In genomic region chr3:112074006-112074405, GRCh38 we compare ENCODE assay signal across 16 cellular contexts. TPM values are rescaled to one million over a fixed set of nuclear protein-coding genes. Genes with fewer than 3 reads are reported as not detected.
A peak's percentile ranks its signal among the peaks of the same experiment; 100 is the strongest.
DNase-seq lines count a peak whose midpoint lies in the region; TF ChIP-seq lines count a peak whose summit lies in the region.
"Had no signal": no experiment of that assay in that cellular context is flagged by ENCODE, and none has a peak within 500 bp of the region (broad histone marks: within the 10 kb centered on the region; RNA-seq: fewer than 3 reads in every experiment).

No MANE protein-coding gene starts in this region.

- no peak for TF ChIP-seq CTCF in AG10803 (conservative IDR thresholded peaks at IDR 0.05; ENCODE audit: low read length)
- no peak for TF ChIP-seq CTCF in HFFc6 (IDR thresholded peaks at IDR 0.05)
- no peak for TF ChIP-seq CTCF in brain microvascular endothelial cell (IDR thresholded peaks at IDR 0.05; ENCODE audit: low read depth, low read length, missing control alignments)
- TF ChIP-seq CTCF in mesothelial cell of epicardium (IDR thresholded peaks at IDR 0.05; ENCODE audit: unreplicated experiment) = no peak
- no peak for TF ChIP-seq CTCF in WERI-Rb-1 (IDR thresholded peaks at IDR 0.05; ENCODE audit: low read depth, low read length)

- DNase-seq in AG10803 (ENCODE audit: low read depth) (peak; percentile 27), HFFc6 (peak; percentile 60), brain microvascular endothelial cell (peak; percentile 2), mesothelial cell of epicardium (ENCODE audit: low spot score in 2 of 2, unreplicated experiment in 2 of 2) (no peak), NCI-H128 (lab: John Stamatoyannopoulos, UW; ENCODE audit: unreplicated experiment) (no peak), MV-4-11 (lab: John Stamatoyannopoulos, UW) (no peak), DMS114 treated with DMSO at 0.1 percent for 48 hours (lab: John Stamatoyannopoulos, UW; ENCODE audit: unreplicated experiment) (no peak), WERI-Rb-1 (no peak)
- DNase-seq: activated T-cell treated with anti-CD3 and anti-CD28 coated beads, Interleukin-2, amount 50 U/mL, for 72 hours; hypothalamus had no signal

- H3K4me3 ChIP-seq in AG10803 (ENCODE audit: low read length) (no peak overlapping the region), brain microvascular endothelial cell (ENCODE audit: low read depth, low read length) (no peak overlapping the region), WERI-Rb-1 (ENCODE audit: low read depth, low read length) (no peak overlapping the region)
- H3K4me3 ChIP-seq: GM23338 had no signal

- no peaks in the 10 kb centered on the region for H3K9me3 ChIP-seq in WERI-Rb-1 (ENCODE audit: severe bottlenecking)

- H3K27me3 ChIP-seq in brain microvascular endothelial cell (replicated peaks) (no peaks in the 10 kb centered on the region), WERI-Rb-1 (ENCODE audit: insufficient read depth, low read depth, severe bottlenecking) (no peaks in the 10 kb centered on the region)

- peaks cover 31% of the 10 kb centered on the region for H3K4me1 Mint-ChIP-seq in HFFc6 (ENCODE audit: low read depth)
- H3K4me1 Mint-ChIP-seq in mesothelial cell of epicardium = peaks cover 21% of the 10 kb centered on the region

- no peaks in the 10 kb centered on the region for H3K9me3 Mint-ChIP-seq in HFFc6
- H3K9me3 Mint-ChIP-seq in mesothelial cell of epicardium = peaks cover 3% of the 10 kb centered on the region

- H3K36me3 ChIP-seq in brain microvascular endothelial cell (replicated peaks) (no peaks in the 10 kb centered on the region), WERI-Rb-1 (no peaks in the 10 kb centered on the region)

- H3K27ac ChIP-seq in brain microvascular endothelial cell = peak overlapping the region; percentile 94
- H3K27ac ChIP-seq in WERI-Rb-1 = no peak overlapping the region

- in situ Hi-C loops in brain microvascular endothelial cell (cut with HindIII; ENCODE audit: low pct_ligation_motif_present, low sequenced_read_pairs) = no loop called here

- H3K4me3 Mint-ChIP-seq in HFFc6 (peak overlapping the region; percentile 85), mesothelial cell of epicardium (no peak overlapping the region)
- H3K4me3 Mint-ChIP-seq: GM23338 had no signal

- no peaks in the 10 kb centered on the region; the same call in 1 of the 2 replicates for H3K27me3 Mint-ChIP-seq in HFFc6 (ENCODE audit: insufficient read depth)
- no peaks in the 10 kb centered on the region for H3K27me3 Mint-ChIP-seq in mesothelial cell of epicardium (ENCODE audit: low read depth)

- peaks cover 8% of the 10 kb centered on the region; the same call in 1 of the 2 replicates for H3K36me3 Mint-ChIP-seq in HFFc6 (ENCODE audit: low read depth)
- peaks cover 4% of the 10 kb centered on the region for H3K36me3 Mint-ChIP-seq in mesothelial cell of epicardium

- H3K27ac Mint-ChIP-seq in HFFc6 = peak overlapping the region; percentile 98
- peak overlapping the region; percentile 97 for H3K27ac Mint-ChIP-seq in mesothelial cell of epicardium
- H3K27ac Mint-ChIP-seq: activated T-cell treated with anti-CD3 and anti-CD28 coated beads, Interleukin-2, amount 50 U/mL, for 72 hours; GM23338 had no signal

RNA-seq across cellular contexts. Expression of gene C3orf52, which starts 12.2 kb away (rescaled TPM):
- total RNA-seq in HFFc6 (2021; fragmentation: NEBNext Ultra II Directional; extraction: Animal tissue kit (Norgen Biotek cat#: 25700)) = 10 to 100 TPM in 5 of 6 experiments, 1 to 10 TPM in 1; 9.7 to 11.6 (median 10.7) TPM
- 4.2 to 4.7 TPM (median 4.5 TPM) in 3 replicates for total RNA-seq in mesothelial cell of epicardium

RNA-seq across cellular contexts. Expression of gene TMPRSS7, which starts 39.5 kb away (rescaled TPM):
- under 1 TPM in 1 of 6 experiments, not detected in 5; 0.10 TPM for total RNA-seq in HFFc6 (2021; fragmentation: NEBNext Ultra II Directional; extraction: Animal tissue kit (Norgen Biotek cat#: 25700))
- not detected in 3 replicates for total RNA-seq in mesothelial cell of epicardium
- total RNA-seq: epithelial cell of proximal tubule, GM23338, left lobe of liver, pulmonary artery endothelial cell, Right ventricle myocardium inferior, temporal lobe had no signal

RNA-seq across cellular contexts. Expression of gene GCSAM, which starts 59.0 kb away (rescaled TPM):
- total RNA-seq in HFFc6 (2021; fragmentation: NEBNext Ultra II Directional; extraction: Animal tissue kit (Norgen Biotek cat#: 25700)) = not detected
- total RNA-seq in mesothelial cell of epicardium = 0.67 to 1.2 TPM (median 0.93 TPM) in 3 replicates
- total RNA-seq: epithelial cell of proximal tubule, GM23338, pulmonary artery endothelial cell, Right ventricle myocardium inferior, temporal lobe had no signal

Comparison
In these comparisons a context has a peak if more than half of its experiments do, and no peak if none do; other contexts are left out.
1. DNase-seq: peak in AG10803 (single experiment), HFFc6 (single experiment) and brain microvascular endothelial cell (single experiment); none in mesothelial cell of epicardium (0 of 2), NCI-H128 (single experiment), MV-4-11 (single experiment), DMS114 treated with DMSO at 0.1 percent for 48 hours (single experiment) and WERI-Rb-1 (single experiment).